Comparison of ENCODE assay signal across 29 cellular contexts in genomic region chr10:21962362-21962761, GRCh38.
"Had no signal": no experiment of that assay in that cellular context is flagged by ENCODE, and none has a peak within 500 bp of the region (broad histone marks: within the 10 kb centered on the region; RNA-seq: fewer than 3 reads in every experiment).

No MANE protein-coding gene starts in this region.

- H3K9ac ChIP-seq: neural progenitor cell, parathyroid adenoma had no signal

- H3K9me3 ChIP-seq: ovary, psoas muscle, right lobe of liver, sigmoid colon, suprapubic skin, testis, tibial artery, transverse colon, upper lobe of right lung, uterus had no signal

- H3K4me2 ChIP-seq: neural progenitor cell had no signal

- H3K4me1 ChIP-seq: neural progenitor cell, parathyroid adenoma, psoas muscle, right lobe of liver, sigmoid colon, suprapubic skin, testis, tibial artery, transverse colon, upper lobe of right lung, uterus had no signal

- H3K4me3 ChIP-seq: neural progenitor cell, ovary, psoas muscle, right lobe of liver, sigmoid colon, suprapubic skin, testis, tibial artery, transverse colon, upper lobe of right lung, uterus had no signal

- ATAC-seq: natural killer cell; psoas muscle; stimulated activated memory B cell treated with anti-CD40 and anti-IgM and Interleukin-4, amounts not matched to agents 10 μg/mL and 1 μg/mL and 100 μg/mL, for 72 hours; stimulated activated naive CD8-positive, alpha-beta T cell treated with anti-CD3 and anti-CD28 coated beads, Interleukin-15, amount 100 ng/mL, for 72 hours; stimulated activated naive CD8-positive, alpha-beta T cell treated with anti-CD3 and anti-CD28 coated beads, Interleukin-15, Interleukin-2, amounts not matched to agents 100 U/mL and 50 U/mL, for 24 hours; upper lobe of right lung had no signal

- H3K4me1 Mint-ChIP-seq: nephron, neural progenitor cell had no signal

- DNase-seq: natural killer cell; occipital lobe; ovary; posterior cingulate gyrus; psoas muscle; right cardiac atrium; right lobe of liver; sigmoid colon; small intestine; stimulated activated CD4-positive, alpha-beta T cell treated with anti-CD3 and anti-CD28 coated beads, Interleukin-15, amount 100 ng/mL, for 24 hours; stimulated activated CD4-positive, alpha-beta T cell treated with anti-CD3 and anti-CD28 coated beads, Interleukin-2, amount 100 ng/mL, for 24 hours; stimulated activated CD4-positive, alpha-beta T cell treated with anti-CD3 and anti-CD28 coated beads, Interleukin-2, amount 100 ng/mL, for 48 hours; stimulated activated CD4-positive, alpha-beta T cell treated with anti-CD3 and anti-CD28 coated beads, Interleukin-4, amount 100 ng/mL, for 24 hours; stimulated activated naive CD4-positive, alpha-beta T cell; stimulated activated naive CD8-positive, alpha-beta T cell treated with anti-CD3 and anti-CD28 coated beads, Interleukin-15, amount 100 ng/mL, for 72 hours; stimulated activated naive CD8-positive, alpha-beta T cell treated with anti-CD3 and anti-CD28 coated beads, Interleukin-15, Interleukin-2, amounts not matched to agents 100 U/mL and 50 U/mL, for 24 hours; substantia nigra; testis; tibial artery; transverse colon; upper lobe of right lung; uterus had no signal

- H3K36me3 Mint-ChIP-seq: natural killer cell had no signal

- H3K36me3 ChIP-seq: neural progenitor cell, ovary, right lobe of liver, sigmoid colon, suprapubic skin, tibial artery, transverse colon, upper lobe of right lung, uterus had no signal

- H3K27ac ChIP-seq: neural progenitor cell, ovary, parathyroid adenoma, psoas muscle, right lobe of liver, sigmoid colon, suprapubic skin, testis, tibial artery, transverse colon, upper lobe of right lung, uterus had no signal

- H3K27me3 ChIP-seq: neural progenitor cell, ovary, right lobe of liver, sigmoid colon, suprapubic skin, testis, tibial artery, transverse colon, upper lobe of right lung, uterus had no signal

- H3K27ac Mint-ChIP-seq: nephron; neural progenitor cell; progenitor cell of endocrine pancreas; stimulated activated memory B cell treated with anti-CD40 and anti-IgM and Interleukin-4, amounts not matched to agents 10 μg/mL and 1 μg/mL and 100 μg/mL, for 72 hours; stimulated activated naive CD8-positive, alpha-beta T cell treated with anti-CD3 and anti-CD28 coated beads, Interleukin-15, amount 100 ng/mL, for 72 hours; type B pancreatic cell had no signal

- H2AFZ ChIP-seq: neural progenitor cell, parathyroid adenoma had no signal

- H3K4me3 Mint-ChIP-seq: natural killer cell; nephron; neural progenitor cell; stimulated activated memory B cell treated with anti-CD40 and anti-IgM and Interleukin-4, amounts not matched to agents 10 μg/mL and 1 μg/mL and 100 μg/mL, for 72 hours; stimulated activated naive CD8-positive, alpha-beta T cell treated with anti-CD3 and anti-CD28 coated beads, Interleukin-15, amount 100 ng/mL, for 72 hours; type B pancreatic cell had no signal
